Comparison of ENCODE assay signal across 1 cellular context in the genomic region with DNA sequence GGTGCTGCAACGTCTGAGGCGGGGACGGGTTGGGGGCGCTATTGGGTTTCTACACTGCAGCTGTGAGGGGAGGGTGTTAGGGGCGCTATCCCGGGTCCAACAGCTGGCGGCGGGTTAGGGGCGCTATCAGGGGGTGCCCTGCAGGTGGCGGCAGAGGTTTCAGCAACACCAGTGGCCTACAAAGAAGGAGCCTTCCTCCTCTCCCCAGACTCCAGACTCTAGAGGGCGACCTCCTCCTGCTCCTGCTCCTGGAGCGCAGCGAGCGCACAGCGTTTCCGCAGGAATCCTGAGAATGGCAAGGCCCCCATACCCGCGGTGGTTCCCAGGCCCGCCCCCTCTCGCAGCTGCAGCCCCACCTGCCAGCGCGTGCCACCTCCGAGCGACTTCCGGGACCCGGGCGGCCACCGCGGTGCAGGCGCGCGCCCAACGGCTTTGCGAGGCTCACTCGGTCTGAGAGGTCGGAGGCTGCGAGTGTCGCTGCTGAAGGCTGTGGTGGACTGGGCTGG.
TF ChIP-seq lines count a peak whose summit lies in the region.
"Not testable (repeated sequence)": the region's sequence is repeated elsewhere in the genome, so short reads cannot be mapped to it uniquely, and the experiment has no call there.

No MANE protein-coding gene starts in this region.

TF ChIP-seq in HepG2, 621 proteins besides CTCF, POLR2A, EP300 and RAD21 (continued from another document and continues in another):
- TF ChIP-seq, protein P1, sequence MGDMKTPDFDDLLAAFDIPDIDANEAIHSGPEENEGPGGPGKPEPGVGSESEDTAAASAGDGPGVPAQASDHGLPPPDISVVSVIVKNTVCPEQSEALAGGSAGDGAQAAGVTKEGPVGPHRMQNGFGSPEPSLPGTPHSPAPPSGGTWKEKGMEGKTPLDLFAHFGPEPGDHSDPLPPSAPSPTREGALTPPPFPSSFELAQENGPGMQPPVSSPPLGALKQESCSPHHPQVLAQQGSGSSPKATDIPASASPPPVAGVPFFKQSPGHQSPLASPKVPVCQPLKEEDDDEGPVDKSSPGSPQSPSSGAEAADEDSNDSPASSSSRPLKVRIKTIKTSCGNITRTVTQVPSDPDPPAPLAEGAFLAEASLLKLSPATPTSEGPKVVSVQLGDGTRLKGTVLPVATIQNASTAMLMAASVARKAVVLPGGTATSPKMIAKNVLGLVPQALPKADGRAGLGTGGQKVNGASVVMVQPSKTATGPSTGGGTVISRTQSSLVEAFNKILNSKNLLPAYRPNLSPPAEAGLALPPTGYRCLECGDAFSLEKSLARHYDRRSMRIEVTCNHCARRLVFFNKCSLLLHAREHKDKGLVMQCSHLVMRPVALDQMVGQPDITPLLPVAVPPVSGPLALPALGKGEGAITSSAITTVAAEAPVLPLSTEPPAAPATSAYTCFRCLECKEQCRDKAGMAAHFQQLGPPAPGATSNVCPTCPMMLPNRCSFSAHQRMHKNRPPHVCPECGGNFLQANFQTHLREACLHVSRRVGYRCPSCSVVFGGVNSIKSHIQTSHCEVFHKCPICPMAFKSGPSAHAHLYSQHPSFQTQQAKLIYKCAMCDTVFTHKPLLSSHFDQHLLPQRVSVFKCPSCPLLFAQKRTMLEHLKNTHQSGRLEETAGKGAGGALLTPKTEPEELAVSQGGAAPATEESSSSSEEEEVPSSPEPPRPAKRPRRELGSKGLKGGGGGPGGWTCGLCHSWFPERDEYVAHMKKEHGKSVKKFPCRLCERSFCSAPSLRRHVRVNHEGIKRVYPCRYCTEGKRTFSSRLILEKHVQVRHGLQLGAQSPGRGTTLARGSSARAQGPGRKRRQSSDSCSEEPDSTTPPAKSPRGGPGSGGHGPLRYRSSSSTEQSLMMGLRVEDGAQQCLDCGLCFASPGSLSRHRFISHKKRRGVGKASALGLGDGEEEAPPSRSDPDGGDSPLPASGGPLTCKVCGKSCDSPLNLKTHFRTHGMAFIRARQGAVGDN (CRISPR knock-in tag; IDR thresholded peaks at IDR 0.05), result peak; percentile 90
- TF ChIP-seq ZNF225 (CRISPR knock-in tag; IDR thresholded peaks at IDR 0.05) (0 out of 2 replicates have a peak, but pooled peaks have one; percentile 67), SOX13 (CRISPR knock-in tag; conservative IDR thresholded peaks at IDR 0.05 in 1 of 2, IDR thresholded peaks at IDR 0.05 in 1 of 2) (peak in 1 of 2 experiments; percentile 58; a peak in 2 of 4 replicates), JUN (CRISPR knock-in tag; IDR thresholded peaks at IDR 0.05) (0 out of 2 replicates have a peak, but pooled peaks have one; percentile 38), ETV5 (CRISPR knock-in tag; IDR thresholded peaks at IDR 0.05; ENCODE audit: borderline replicate concordance) (peak; percentile 72), GABPB1 (CRISPR knock-in tag; IDR thresholded peaks at IDR 0.05) (peak; percentile 93), ZFY (CRISPR knock-in tag; IDR thresholded peaks at IDR 0.05) (peak; percentile 54), ZNF329 (CRISPR knock-in tag; IDR thresholded peaks at IDR 0.05; ENCODE audit: low read depth) (peak; percentile 65; the same call in 1 of the 2 replicates), NFKB2 (CRISPR knock-in tag; IDR thresholded peaks at IDR 0.05; ENCODE audit: borderline replicate concordance) (peak; percentile 70; the same call in 1 of the 2 replicates), IRF2 (CRISPR knock-in tag; IDR thresholded peaks at IDR 0.05) (peak; percentile 51), TAF1 (CRISPR knock-in tag; IDR thresholded peaks at IDR 0.05) (peak; percentile 46; the same call in 1 of the 2 replicates), LCORL (CRISPR knock-in tag; IDR thresholded peaks at IDR 0.05) (peak; percentile 57; the same call in 1 of the 2 replicates), CBX5 (CRISPR knock-in tag; IDR thresholded peaks at IDR 0.05; ENCODE audit: borderline replicate concordance) (peak; percentile 77; the same call in 1 of the 2 replicates), ZNF292 (CRISPR knock-in tag; IDR thresholded peaks at IDR 0.05; ENCODE audit: borderline replicate concordance, low read depth) (peak; percentile 37; the same call in 1 of the 2 replicates), ESRRA (CRISPR knock-in tag; IDR thresholded peaks at IDR 0.05; ENCODE audit: low read depth) (0 out of 2 replicates have a peak, but pooled peaks have one; percentile 43), ZNF788 (CRISPR knock-in tag; IDR thresholded peaks at IDR 0.05; ENCODE audit: borderline replicate concordance) (peak; percentile 84; the same call in 1 of the 2 replicates), ZNF564 (CRISPR knock-in tag; IDR thresholded peaks at IDR 0.05) (peak; percentile 73; the same call in 1 of the 2 replicates), HNRNPLL (IDR thresholded peaks at IDR 0.05; ENCODE audit: low read depth, low read length, poor library complexity, severe bottlenecking) (peak; percentile 97), ARNTL (CRISPR knock-in tag; IDR thresholded peaks at IDR 0.05) (0 out of 2 replicates have a peak, but pooled peaks have one; percentile 36), RARA (CRISPR knock-in tag; IDR thresholded peaks at IDR 0.05) (peak; percentile 34; the same call in 1 of the 2 replicates), ZBTB7B (CRISPR knock-in tag; IDR thresholded peaks at IDR 0.05) (peak; percentile 80), NCOA2 (CRISPR knock-in tag; IDR thresholded peaks at IDR 0.05) (peak; percentile 32; the same call in 1 of the 2 replicates), SPEN (CRISPR knock-in tag; IDR thresholded peaks at IDR 0.05; ENCODE audit: low read depth) (peak; percentile 78), ZNF589 (CRISPR knock-in tag; conservative IDR thresholded peaks at IDR 0.05) (peak; percentile 55; the same call in 1 of the 2 replicates), ELF3 (CRISPR knock-in tag; IDR thresholded peaks at IDR 0.05) (peak; percentile 82; the same call in 1 of the 2 replicates), CCDC6 (CRISPR knock-in tag; IDR thresholded peaks at IDR 0.05) (peak; percentile 81; the same call in 1 of the 2 replicates), ZSCAN21 (CRISPR knock-in tag; IDR thresholded peaks at IDR 0.05; ENCODE audit: borderline replicate concordance) (peak; percentile 51; the same call in 1 of the 2 replicates), SOX5 (CRISPR knock-in tag; IDR thresholded peaks at IDR 0.05; ENCODE audit: borderline replicate concordance) (peak; percentile 40; the same call in 1 of the 2 replicates), WIZ (CRISPR knock-in tag; IDR thresholded peaks at IDR 0.05) (0 out of 2 replicates have a peak, but pooled peaks have one; percentile 50), SAFB2 (CRISPR knock-in tag; IDR thresholded peaks at IDR 0.05; ENCODE audit: borderline replicate concordance, low read depth) (0 out of 2 replicates have a peak, but pooled peaks have one; percentile 38), KDM3A (CRISPR knock-in tag; IDR thresholded peaks at IDR 0.05; ENCODE audit: low read depth) (peak; percentile 84), ZMYM3 (CRISPR knock-in tag; IDR thresholded peaks at IDR 0.05) (peak; percentile 51; the same call in 1 of the 2 replicates), ZNF629 (CRISPR knock-in tag; conservative IDR thresholded peaks at IDR 0.05) (0 out of 2 replicates have a peak, but pooled peaks have one; percentile 22), ZNF205 (CRISPR knock-in tag; IDR thresholded peaks at IDR 0.05) (peak; percentile 66)
- not testable (repeated sequence) for TF ChIP-seq SOX13, LCORL (IDR thresholded peaks at IDR 0.05)
- TF ChIP-seq, protein P2, sequence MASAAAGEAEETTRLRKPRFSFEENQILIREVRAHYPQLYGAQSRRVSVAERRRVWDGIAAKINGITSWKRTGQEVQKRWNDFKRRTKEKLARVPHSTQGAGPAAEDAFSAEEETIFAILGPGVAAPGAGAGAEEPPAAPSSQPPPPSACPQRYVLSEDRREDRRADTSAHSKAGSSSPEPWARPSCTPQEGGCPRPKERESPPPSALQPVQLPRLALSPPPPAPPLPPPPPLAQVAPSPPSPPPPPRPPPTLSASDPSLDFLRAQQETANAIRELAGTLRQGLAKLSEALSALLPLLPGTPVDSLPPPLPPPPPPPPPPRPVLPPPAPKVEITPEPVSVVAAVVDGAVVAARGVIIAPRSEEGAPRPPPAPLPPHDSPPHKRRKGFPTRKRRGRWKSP (CRISPR knock-in tag; IDR thresholded peaks at IDR 0.05), result peak; percentile 88
- TF ChIP-seq, protein P3, sequence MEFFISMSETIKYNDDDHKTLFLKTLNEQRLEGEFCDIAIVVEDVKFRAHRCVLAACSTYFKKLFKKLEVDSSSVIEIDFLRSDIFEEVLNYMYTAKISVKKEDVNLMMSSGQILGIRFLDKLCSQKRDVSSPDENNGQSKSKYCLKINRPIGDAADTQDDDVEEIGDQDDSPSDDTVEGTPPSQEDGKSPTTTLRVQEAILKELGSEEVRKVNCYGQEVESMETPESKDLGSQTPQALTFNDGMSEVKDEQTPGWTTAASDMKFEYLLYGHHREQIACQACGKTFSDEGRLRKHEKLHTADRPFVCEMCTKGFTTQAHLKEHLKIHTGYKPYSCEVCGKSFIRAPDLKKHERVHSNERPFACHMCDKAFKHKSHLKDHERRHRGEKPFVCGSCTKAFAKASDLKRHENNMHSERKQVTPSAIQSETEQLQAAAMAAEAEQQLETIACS (CRISPR knock-in tag; IDR thresholded peaks at IDR 0.05), result peak; percentile 91
- TF ChIP-seq, protein P4, sequence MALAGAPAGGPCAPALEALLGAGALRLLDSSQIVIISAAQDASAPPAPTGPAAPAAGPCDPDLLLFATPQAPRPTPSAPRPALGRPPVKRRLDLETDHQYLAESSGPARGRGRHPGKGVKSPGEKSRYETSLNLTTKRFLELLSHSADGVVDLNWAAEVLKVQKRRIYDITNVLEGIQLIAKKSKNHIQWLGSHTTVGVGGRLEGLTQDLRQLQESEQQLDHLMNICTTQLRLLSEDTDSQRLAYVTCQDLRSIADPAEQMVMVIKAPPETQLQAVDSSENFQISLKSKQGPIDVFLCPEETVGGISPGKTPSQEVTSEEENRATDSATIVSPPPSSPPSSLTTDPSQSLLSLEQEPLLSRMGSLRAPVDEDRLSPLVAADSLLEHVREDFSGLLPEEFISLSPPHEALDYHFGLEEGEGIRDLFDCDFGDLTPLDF (CRISPR knock-in tag; IDR thresholded peaks at IDR 0.05), result peak; percentile 51; the same call in 1 of the 2 replicates
- TF ChIP-seq, protein P5, sequence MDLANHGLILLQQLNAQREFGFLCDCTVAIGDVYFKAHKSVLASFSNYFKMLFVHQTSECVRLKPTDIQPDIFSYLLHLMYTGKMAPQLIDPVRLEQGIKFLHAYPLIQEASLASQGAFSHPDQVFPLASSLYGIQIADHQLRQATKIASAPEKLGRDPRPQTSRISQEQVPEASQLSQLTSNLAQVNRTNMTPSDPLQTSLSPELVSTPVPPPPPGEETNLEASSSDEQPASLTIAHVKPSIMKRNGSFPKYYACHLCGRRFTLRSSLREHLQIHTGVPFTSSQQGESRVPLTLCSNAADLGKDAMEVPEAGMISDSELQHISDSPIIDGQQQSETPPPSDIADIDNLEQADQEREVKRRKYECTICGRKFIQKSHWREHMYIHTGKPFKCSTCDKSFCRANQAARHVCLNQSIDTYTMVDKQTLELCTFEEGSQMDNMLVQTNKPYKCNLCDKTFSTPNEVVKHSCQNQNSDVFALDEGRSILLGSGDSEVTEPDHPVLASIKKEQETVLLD (CRISPR knock-in tag; IDR thresholded peaks at IDR 0.05; ENCODE audit: low read depth), result peak; percentile 49; the same call in 1 of the 2 replicates
- TF ChIP-seq, protein P6, sequence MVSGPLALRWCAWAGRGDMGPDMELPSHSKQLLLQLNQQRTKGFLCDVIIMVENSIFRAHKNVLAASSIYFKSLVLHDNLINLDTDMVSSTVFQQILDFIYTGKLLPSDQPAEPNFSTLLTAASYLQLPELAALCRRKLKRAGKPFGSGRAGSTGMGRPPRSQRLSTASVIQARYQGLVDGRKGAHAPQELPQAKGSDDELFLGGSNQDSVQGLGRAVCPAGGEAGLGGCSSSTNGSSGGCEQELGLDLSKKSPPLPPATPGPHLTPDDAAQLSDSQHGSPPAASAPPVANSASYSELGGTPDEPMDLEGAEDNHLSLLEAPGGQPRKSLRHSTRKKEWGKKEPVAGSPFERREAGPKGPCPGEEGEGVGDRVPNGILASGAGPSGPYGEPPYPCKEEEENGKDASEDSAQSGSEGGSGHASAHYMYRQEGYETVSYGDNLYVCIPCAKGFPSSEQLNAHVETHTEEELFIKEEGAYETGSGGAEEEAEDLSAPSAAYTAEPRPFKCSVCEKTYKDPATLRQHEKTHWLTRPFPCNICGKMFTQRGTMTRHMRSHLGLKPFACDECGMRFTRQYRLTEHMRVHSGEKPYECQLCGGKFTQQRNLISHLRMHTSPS (CRISPR knock-in tag; IDR thresholded peaks at IDR 0.05; ENCODE audit: low read depth), result peak; percentile 52
- TF ChIP-seq, protein P7, sequence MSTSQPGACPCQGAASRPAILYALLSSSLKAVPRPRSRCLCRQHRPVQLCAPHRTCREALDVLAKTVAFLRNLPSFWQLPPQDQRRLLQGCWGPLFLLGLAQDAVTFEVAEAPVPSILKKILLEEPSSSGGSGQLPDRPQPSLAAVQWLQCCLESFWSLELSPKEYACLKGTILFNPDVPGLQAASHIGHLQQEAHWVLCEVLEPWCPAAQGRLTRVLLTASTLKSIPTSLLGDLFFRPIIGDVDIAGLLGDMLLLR (CRISPR knock-in tag; IDR thresholded peaks at IDR 0.05), result peak; percentile 72; the same call in 1 of the 2 replicates
- TF ChIP-seq, protein P8, sequence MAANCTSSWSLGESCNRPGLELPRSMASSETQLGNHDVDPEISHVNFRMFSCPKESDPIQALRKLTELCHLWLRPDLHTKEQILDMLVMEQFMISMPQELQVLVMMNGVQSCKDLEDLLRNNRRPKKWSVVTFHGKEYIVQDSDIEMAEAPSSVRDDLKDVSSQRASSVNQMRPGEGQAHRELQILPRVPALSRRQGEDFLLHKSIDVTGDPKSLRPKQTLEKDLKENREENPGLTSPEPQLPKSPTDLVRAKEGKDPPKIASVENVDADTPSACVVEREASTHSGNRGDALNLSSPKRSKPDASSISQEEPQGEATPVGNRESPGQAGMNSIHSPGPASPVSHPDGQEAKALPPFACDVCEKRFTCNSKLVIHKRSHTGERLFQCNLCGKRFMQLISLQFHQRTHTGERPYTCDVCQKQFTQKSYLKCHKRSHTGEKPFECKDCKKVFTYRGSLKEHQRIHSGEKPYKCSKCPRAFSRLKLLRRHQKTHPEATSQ (CRISPR knock-in tag; IDR thresholded peaks at IDR 0.05; ENCODE audit: borderline replicate concordance), result peak; percentile 66; the same call in 1 of the 2 replicates
- TF ChIP-seq, protein P9, sequence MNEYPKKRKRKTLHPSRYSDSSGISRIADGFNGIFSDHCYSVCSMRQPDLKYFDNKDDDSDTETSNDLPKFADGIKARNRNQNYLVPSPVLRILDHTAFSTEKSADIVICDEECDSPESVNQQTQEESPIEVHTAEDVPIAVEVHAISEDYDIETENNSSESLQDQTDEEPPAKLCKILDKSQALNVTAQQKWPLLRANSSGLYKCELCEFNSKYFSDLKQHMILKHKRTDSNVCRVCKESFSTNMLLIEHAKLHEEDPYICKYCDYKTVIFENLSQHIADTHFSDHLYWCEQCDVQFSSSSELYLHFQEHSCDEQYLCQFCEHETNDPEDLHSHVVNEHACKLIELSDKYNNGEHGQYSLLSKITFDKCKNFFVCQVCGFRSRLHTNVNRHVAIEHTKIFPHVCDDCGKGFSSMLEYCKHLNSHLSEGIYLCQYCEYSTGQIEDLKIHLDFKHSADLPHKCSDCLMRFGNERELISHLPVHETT (CRISPR knock-in tag; conservative IDR thresholded peaks at IDR 0.05), result 0 out of 2 replicates have a peak, but pooled peaks have one; percentile 34
- TF ChIP-seq, protein P10, sequence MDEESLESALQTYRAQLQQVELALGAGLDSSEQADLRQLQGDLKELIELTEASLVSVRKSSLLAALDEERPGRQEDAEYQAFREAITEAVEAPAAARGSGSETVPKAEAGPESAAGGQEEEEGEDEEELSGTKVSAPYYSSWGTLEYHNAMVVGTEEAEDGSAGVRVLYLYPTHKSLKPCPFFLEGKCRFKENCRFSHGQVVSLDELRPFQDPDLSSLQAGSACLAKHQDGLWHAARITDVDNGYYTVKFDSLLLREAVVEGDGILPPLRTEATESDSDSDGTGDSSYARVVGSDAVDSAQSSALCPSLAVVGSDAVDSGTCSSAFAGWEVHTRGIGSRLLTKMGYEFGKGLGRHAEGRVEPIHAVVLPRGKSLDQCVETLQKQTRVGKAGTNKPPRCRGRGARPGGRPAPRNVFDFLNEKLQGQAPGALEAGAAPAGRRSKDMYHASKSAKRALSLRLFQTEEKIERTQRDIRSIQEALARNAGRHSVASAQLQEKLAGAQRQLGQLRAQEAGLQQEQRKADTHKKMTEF (CRISPR knock-in tag; IDR thresholded peaks at IDR 0.05), result peak; percentile 68
